In genomic region chr18:31774960-31775359, GRCh38 we compare ENCODE assay signal across 32 cellular contexts. TPM values are rescaled to one million over a fixed set of nuclear protein-coding genes. Genes with fewer than 3 reads are reported as not detected.
"Had no signal": no experiment of that assay in that cellular context is flagged by ENCODE, and none has a peak within 500 bp of the region (broad histone marks: within the 10 kb centered on the region; RNA-seq: fewer than 3 reads in every experiment).

No MANE protein-coding gene starts in this region.

- H3K27me3 ChIP-seq: adrenal gland, ascending aorta, brain microvascular endothelial cell, left lung, tibial artery had no signal

- H3K27ac ChIP-seq: adrenal gland, ascending aorta, brain microvascular endothelial cell, left lung, tibial artery, WERI-Rb-1 had no signal

- H3K9me3 ChIP-seq: adrenal gland had no signal

- DNase-seq: activated CD4-positive, alpha-beta T cell treated with anti-CD3 and anti-CD28 coated beads, Interleukin-2, amount 10 ng/mL, durations not matched to agents 7 days and 5 days; activated CD4-positive, CD25-positive, alpha-beta regulatory T cell treated with anti-CD3 and anti-CD28 coated beads, Interleukin-2, amount 50 U/mL, for 72 hours; activated CD8-positive, alpha-beta T cell treated with anti-CD3 and anti-CD28 coated beads, Interleukin-2, amount 10 ng/mL, durations not matched to agents 7 days and 5 days; activated naive CD4-positive, alpha-beta T cell; activated T-cell treated with anti-CD3 and anti-CD28 coated beads, Interleukin-2, amount 50 U/mL, for 24 hours; adrenal gland; brain microvascular endothelial cell; caudate nucleus; dermis blood vessel endothelial cell; effector memory CD4-positive, alpha-beta T cell; foreskin melanocyte; immature natural killer cell; kidney glomerular epithelial cell; left lung; natural killer cell; nucleus accumbens; posterior cingulate gyrus; stimulated activated CD4-positive, alpha-beta T cell treated with anti-CD3 and anti-CD28 coated beads, Interleukin-2, amount 100 ng/mL, for 24 hours; stimulated activated naive CD8-positive, alpha-beta T cell treated with anti-CD3 and anti-CD28 coated beads, Interleukin-15, amount 100 ng/mL, for 72 hours; tibial artery; WERI-Rb-1 had no signal

- H3K36me3 ChIP-seq: adrenal gland, ascending aorta, brain microvascular endothelial cell, left lung, tibial artery, WERI-Rb-1 had no signal

- H3K27me3 Mint-ChIP-seq: activated T-cell treated with anti-CD3 and anti-CD28 coated beads, Interleukin-2, amount 50 U/mL, for 24 hours; activated T-helper 17 cell treated with anti-CD3 and anti-CD28 coated beads, Interleukin-2, amount 50 U/mL, for 72 hours; stimulated activated naive CD8-positive, alpha-beta T cell treated with anti-CD3 and anti-CD28 coated beads, Interleukin-15, amount 100 ng/mL, for 72 hours had no signal

- H3K4me3 ChIP-seq: adrenal gland, ascending aorta, left lung, tibial artery had no signal

- H3K27ac Mint-ChIP-seq: activated CD4-positive, alpha-beta T cell treated with anti-CD3 and anti-CD28 coated beads, Interleukin-2, amount 10 ng/mL, durations not matched to agents 7 days and 5 days; activated CD8-positive, alpha-beta T cell treated with anti-CD3 and anti-CD28 coated beads, Interleukin-2, amount 10 ng/mL, durations not matched to agents 7 days and 5 days; activated naive CD8-positive, alpha-beta T cell; activated T-cell treated with anti-CD3 and anti-CD28 coated beads, Interleukin-2, amount 50 U/mL, for 24 hours; activated T-helper 17 cell treated with anti-CD3 and anti-CD28 coated beads, Interleukin-2, amount 50 U/mL, for 72 hours; immature natural killer cell; mesothelial cell of epicardium; natural killer cell; stimulated activated effector memory CD8-positive, alpha-beta T cell treated with anti-CD3 and anti-CD28 coated beads, Interleukin-12 subunit alpha, Interleukin-12 subunit beta, amount 100 ng/mL, for 72 hours; T-helper 2 cell treated with Interferon-gamma antibody and Interleukin-4, amounts not matched to agents 5 μg/mL and 100 μg/mL, for 36 hours had no signal

- H3K4me3 Mint-ChIP-seq: activated CD4-positive, alpha-beta T cell treated with anti-CD3 and anti-CD28 coated beads, Interleukin-2, amount 10 ng/mL, durations not matched to agents 7 days and 5 days; activated CD8-positive, alpha-beta T cell treated with anti-CD3 and anti-CD28 coated beads, Interleukin-2, amount 10 ng/mL, durations not matched to agents 7 days and 5 days; activated naive CD8-positive, alpha-beta T cell; activated T-cell treated with anti-CD3 and anti-CD28 coated beads, Interleukin-2, amount 50 U/mL, for 24 hours; activated T-helper 17 cell treated with anti-CD3 and anti-CD28 coated beads, Interleukin-2, amount 50 U/mL, for 72 hours; immature natural killer cell; mesothelial cell of epicardium; natural killer cell; stimulated activated effector memory CD8-positive, alpha-beta T cell treated with anti-CD3 and anti-CD28 coated beads, Interleukin-12 subunit alpha, Interleukin-12 subunit beta, amount 100 ng/mL, for 72 hours; stimulated activated naive CD8-positive, alpha-beta T cell treated with anti-CD3 and anti-CD28 coated beads, Interleukin-15, amount 100 ng/mL, for 72 hours; T-helper 2 cell treated with Interferon-gamma antibody and Interleukin-4, amounts not matched to agents 5 μg/mL and 100 μg/mL, for 36 hours had no signal

- ATAC-seq: activated CD8-positive, alpha-beta T cell treated with anti-CD3 and anti-CD28 coated beads, Interleukin-2, amount 10 ng/mL, durations not matched to agents 7 days and 5 days; activated T-helper 17 cell treated with anti-CD3 and anti-CD28 coated beads, Interleukin-2, amount 50 U/mL, for 72 hours; esophagus mucosa; left lung; natural killer cell; sciatic nerve; stimulated activated effector memory CD8-positive, alpha-beta T cell treated with anti-CD3 and anti-CD28 coated beads, Interleukin-12 subunit alpha, Interleukin-12 subunit beta, amount 100 ng/mL, for 72 hours; stimulated activated naive CD8-positive, alpha-beta T cell treated with anti-CD3 and anti-CD28 coated beads, Interleukin-15, amount 100 ng/mL, for 72 hours had no signal

- H3K36me3 Mint-ChIP-seq: stimulated activated effector memory CD8-positive, alpha-beta T cell treated with anti-CD3 and anti-CD28 coated beads, Interleukin-12 subunit alpha, Interleukin-12 subunit beta, amount 100 ng/mL, for 72 hours had no signal

- H3K4me1 ChIP-seq: ascending aorta, left lung, tibial artery had no signal

- H3K4me1 Mint-ChIP-seq: activated CD4-positive, alpha-beta T cell treated with anti-CD3 and anti-CD28 coated beads, Interleukin-2, amount 10 ng/mL, durations not matched to agents 7 days and 5 days; activated T-helper 17 cell treated with anti-CD3 and anti-CD28 coated beads, Interleukin-2, amount 50 U/mL, for 72 hours; immature natural killer cell; mesothelial cell of epicardium; natural killer cell; stimulated activated effector memory CD8-positive, alpha-beta T cell treated with anti-CD3 and anti-CD28 coated beads, Interleukin-12 subunit alpha, Interleukin-12 subunit beta, amount 100 ng/mL, for 72 hours had no signal

- FAIRE-seq: endothelial cell of umbilical vein, small intestine had no signal

RNA-seq across cellular contexts. Expression of gene SLC25A52, which starts 14.3 kb away (rescaled TPM):
- total RNA-seq: activated CD4-positive, alpha-beta T cell treated with anti-CD3 and anti-CD28 coated beads, Interleukin-2, amount 10 ng/mL, durations not matched to agents 7 days and 5 days; activated CD8-positive, alpha-beta T cell treated with anti-CD3 and anti-CD28 coated beads, Interleukin-2, amount 10 ng/mL, durations not matched to agents 7 days and 5 days; activated T-helper 17 cell treated with anti-CD3 and anti-CD28 coated beads, Interleukin-2, amount 50 U/mL, for 72 hours; ascending aorta; dermis blood vessel endothelial cell; endothelial cell of umbilical vein; esophagus mucosa; left lung; lung microvascular endothelial cell; mesothelial cell of epicardium; sciatic nerve had no signal
- polyA plus RNA-seq: adrenal gland, immature natural killer cell, small intestine had no signal
